Comparison of ENCODE assay signal across 35 cellular contexts in genomic region chr6:150347845-150348244, GRCh38. TPM values are rescaled to one million over a fixed set of nuclear protein-coding genes. Genes with fewer than 3 reads are reported as not detected.
DNase-seq lines count a peak whose midpoint lies in the region; ATAC-seq and TF ChIP-seq lines count a peak whose summit lies in the region.
"Had no signal": no experiment of that assay in that cellular context is flagged by ENCODE, and none has a peak within 500 bp of the region (broad histone marks: within the 10 kb centered on the region; RNA-seq: fewer than 3 reads in every experiment).

No MANE protein-coding gene starts in this region.

- H3F3A ChIP-seq in DOHH2 (ENCODE audit: control insufficient read depth, insufficient read depth) = no peaks in the 10 kb centered on the region

- peak; percentile 71 for ATAC-seq in GM21526 (IDR thresholded peaks at IDR 0.05; ENCODE audit: low FRiP score, unreplicated experiment)
- peak; percentile 27 for ATAC-seq in T-helper 17 cell
- ATAC-seq: activated T-helper 17 cell treated with anti-CD3 and anti-CD28 coated beads, Interleukin-2, amount 50 U/mL, for 72 hours; naive thymus-derived CD8-positive, alpha-beta T cell had no signal

- no peak overlapping the region for H3K4me3 Mint-ChIP-seq in T-helper 17 cell
- H3K4me3 Mint-ChIP-seq: activated naive CD8-positive, alpha-beta T cell; activated T-helper 17 cell treated with anti-CD3 and anti-CD28 coated beads, Interleukin-2, amount 50 U/mL, for 72 hours; naive thymus-derived CD8-positive, alpha-beta T cell; T-helper 1 cell treated with Interleukin-12 subunit alpha and Interleukin-12 subunit beta and Interleukin-4 antibody, amounts not matched to agents 30 μg/mL and 1 μg/mL, for 36 hours had no signal

- no peaks in the 10 kb centered on the region for H3K9me3 ChIP-seq in DOHH2 (ENCODE audit: control insufficient read depth, insufficient read depth, low read length)
- H3K9me3 ChIP-seq in Karpas-422 (ENCODE audit: low read length) = no peaks in the 10 kb centered on the region
- H3K9me3 ChIP-seq in T-helper 17 cell (ENCODE audit: control insufficient read depth, low read length, poor library complexity, severe bottlenecking) = no peaks in the 10 kb centered on the region
- H3K9me3 ChIP-seq: ascending aorta, Peyer's patch, SJSA1, testis had no signal

- H3K9me2 ChIP-seq in DOHH2 (replicated peaks; ENCODE audit: control insufficient read depth, low read length) = no peaks in the 10 kb centered on the region
- no peaks in the 10 kb centered on the region for H3K9me2 ChIP-seq in Karpas-422 (replicated peaks; ENCODE audit: insufficient read depth, low read length)

- peak; percentile 84 for DNase-seq in Karpas-422
- DNase-seq in T-helper 17 cell = no peak
- no peak for DNase-seq in nucleus accumbens (lab: John Stamatoyannopoulos, UW)
- no peak for DNase-seq in G401 (ENCODE audit: low spot score)
- DNase-seq in UCSD-AML1 (lab: John Stamatoyannopoulos, UW; ENCODE audit: unreplicated experiment) = no peak
- no peak for DNase-seq in NCI-H1930 (lab: John Stamatoyannopoulos, UW)
- DNase-seq: 8988T; activated CD4-positive, alpha-beta T cell treated with anti-CD3 and anti-CD28 coated beads, Interleukin-2, amount 50 U/mL, for 1 hour; activated CD8-positive, alpha-beta memory T cell treated with anti-CD3 and anti-CD28 coated beads, Interleukin-2, amount 50 U/mL, for 4 hours; caudate nucleus; DMS79 treated with DMSO at 0.1 percent for 48 hours; GM23248; head of caudate nucleus; KBM-7; mesendoderm; naive thymus-derived CD8-positive, alpha-beta T cell; NCI-H1048; NCI-H187 treated with DMSO at 0.1 percent for 48 hours; NCI-H2227 treated with DMSO at 0.1 percent for 48 hours; NCI-H748 treated with DMSO at 0.1 percent for 48 hours; stimulated activated naive CD4-positive, alpha-beta T cell; testis had no signal

- TF ChIP-seq CTCF in DOHH2 (IDR thresholded peaks at IDR 0.05; ENCODE audit: low read depth, low read length, poor library complexity, severe bottlenecking) = no peak

- peak overlapping the region; percentile 36; the same call in 1 of the 2 replicates for H3K9ac ChIP-seq in Karpas-422 (ENCODE audit: low read length)
- H3K9ac ChIP-seq: GM23248 had no signal

- H3K27me3 ChIP-seq in DOHH2 (ENCODE audit: control insufficient read depth, low read length) (peaks cover 2% of the 10 kb centered on the region), Karpas-422 (ENCODE audit: low read length) (no peaks in the 10 kb centered on the region)
- H3K27me3 ChIP-seq: ascending aorta, Peyer's patch, SJSA1, testis had no signal

- peaks cover 44% of the 10 kb centered on the region for H3K27me3 Mint-ChIP-seq in T-helper 17 cell
- H3K27me3 Mint-ChIP-seq: activated T-helper 17 cell treated with anti-CD3 and anti-CD28 coated beads, Interleukin-2, amount 50 U/mL, for 72 hours had no signal

- H3K4me2 ChIP-seq in DOHH2 (ENCODE audit: low read length) (peak overlapping the region; percentile 27), Karpas-422 (ENCODE audit: low read depth, low read length, poor library complexity, severe bottlenecking) (peak overlapping the region; percentile 30)
- H3K4me2 ChIP-seq: smooth muscle cell had no signal

- H4K20me1 ChIP-seq in DOHH2 (ENCODE audit: control insufficient read depth, insufficient read depth, low read depth, low read length) (no peaks in the 10 kb centered on the region), Karpas-422 (ENCODE audit: insufficient read depth, low read depth, low read length) (no peaks in the 10 kb centered on the region)

- H3K79me2 ChIP-seq in DOHH2 (ENCODE audit: control insufficient read depth, low read length) (no peaks in the 10 kb centered on the region), Karpas-422 (ENCODE audit: low read length) (no peaks in the 10 kb centered on the region)

- H2AFZ ChIP-seq in Karpas-422 (ENCODE audit: low read length) = peak overlapping the region; percentile 77
- H2AFZ ChIP-seq: GM23248 had no signal

- H3K4me1 ChIP-seq in DOHH2 (ENCODE audit: control insufficient read depth, low read length) = peaks cover 12% of the 10 kb centered on the region
- peaks cover 10% of the 10 kb centered on the region for H3K4me1 ChIP-seq in Karpas-422 (ENCODE audit: low read length)
- H3K4me1 ChIP-seq: ascending aorta, Peyer's patch, testis had no signal

- H3K4me1 Mint-ChIP-seq in T-helper 17 cell = no peaks in the 10 kb centered on the region
- H3K4me1 Mint-ChIP-seq: activated T-helper 17 cell treated with anti-CD3 and anti-CD28 coated beads, Interleukin-2, amount 50 U/mL, for 72 hours; naive thymus-derived CD8-positive, alpha-beta T cell had no signal

- H3K27ac ChIP-seq in DOHH2 (ENCODE audit: low read depth, low read length) (no peak overlapping the region), Karpas-422 (ENCODE audit: low read length) (no peak overlapping the region)
- H3K27ac ChIP-seq: ascending aorta, GM23248, Peyer's patch, SJSA1, testis, VCaP had no signal

- peaks cover 2% of the 10 kb centered on the region for H3K36me3 Mint-ChIP-seq in T-helper 17 cell (ENCODE audit: low read depth)
- H3K36me3 Mint-ChIP-seq: activated naive CD8-positive, alpha-beta T cell; naive thymus-derived CD8-positive, alpha-beta T cell had no signal

- in situ Hi-C loops in G401 (cut with HindIII; ENCODE audit: low sequenced_read_pairs) = no loop called here

- H3K36me3 ChIP-seq in DOHH2 (ENCODE audit: control insufficient read depth, low read length) (no peaks in the 10 kb centered on the region), Karpas-422 (ENCODE audit: insufficient read depth, low read length) (no peaks in the 10 kb centered on the region)
- H3K36me3 ChIP-seq: ascending aorta, Peyer's patch, SJSA1 had no signal

- H3K4me3 ChIP-seq in DOHH2 (ENCODE audit: low read length) (no peak overlapping the region), Karpas-422 (ENCODE audit: low read length) (no peak overlapping the region)
- H3K4me3 ChIP-seq: ascending aorta, GM23248, Peyer's patch, SJSA1, smooth muscle cell, testis had no signal

- H3K27ac Mint-ChIP-seq in T-helper 17 cell = no peak overlapping the region
- H3K27ac Mint-ChIP-seq: activated naive CD8-positive, alpha-beta T cell; activated T-helper 17 cell treated with anti-CD3 and anti-CD28 coated beads, Interleukin-2, amount 50 U/mL, for 72 hours; naive thymus-derived CD8-positive, alpha-beta T cell; T-helper 1 cell treated with Interleukin-12 subunit alpha and Interleukin-12 subunit beta and Interleukin-4 antibody, amounts not matched to agents 30 μg/mL and 1 μg/mL, for 36 hours had no signal

RNA-seq across cellular contexts. Expression of gene IYD, which starts 21.0 kb away (rescaled TPM):
- total RNA-seq in Karpas-422 (2014; rRNA removed; shearing (Covaris generic); ENCODE audit: low replicate concordance) = not detected in 2 replicates
- not detected for total RNA-seq in T-helper 17 cell
- not detected in 2 replicates for total RNA-seq in G401 (2014; rRNA removed; shearing (Covaris generic))
- total RNA-seq: activated T-helper 17 cell treated with anti-CD3 and anti-CD28 coated beads, Interleukin-2, amount 50 U/mL, for 72 hours; dermis microvascular lymphatic vessel endothelial cell; endothelial cell of umbilical vein; GM23248; naive thymus-derived CD8-positive, alpha-beta T cell; osteoblast; SJSA1; smooth muscle cell had no signal
